9 cellular contexts compared by ENCODE assay signal in genomic region chr1:869499-870244, GRCh38. TPM values are rescaled to one million over a fixed set of nuclear protein-coding genes. Genes with fewer than 3 reads are reported as not detected.
DNase-seq lines count a peak whose midpoint lies in the region; ATAC-seq and TF ChIP-seq lines count a peak whose summit lies in the region.
"Had no signal": no experiment of that assay in that cellular context is flagged by ENCODE, and none has a peak within 500 bp of the region (broad histone marks: within the 10 kb centered on the region; RNA-seq: fewer than 3 reads in every experiment).

No MANE protein-coding gene starts in this region.

- no peak overlapping the region for H2BK5ac ChIP-seq in mesenchymal stem cell (ENCODE audit: low read depth, low read length, poor library complexity, severe bottlenecking)

- H3K23ac ChIP-seq in mesenchymal stem cell (ENCODE audit: low read length in 2 of 2) = no peak overlapping the region

- H3K4ac ChIP-seq in mesenchymal stem cell (ENCODE audit: low read depth in 1 of 2, low read length in 2 of 2) = no peak overlapping the region

- no peak overlapping the region for H2BK120ac ChIP-seq in mesenchymal stem cell (ENCODE audit: low read depth, low read length)

- H4K91ac ChIP-seq in mesenchymal stem cell (ENCODE audit: low read length) = no peak overlapping the region

- no peaks in the 10 kb centered on the region for H3K36me3 Mint-ChIP-seq in activated CD4-positive, alpha-beta memory T cell treated with anti-CD3 and anti-CD28 coated beads for 36 hours

- 8% methylated on average over 42 of the region's 55 CpGs for whole genome bisulfite sequencing in mesenchymal stem cell

- H3K4me2 ChIP-seq in mesenchymal stem cell (ENCODE audit: low read length, poor library complexity, severe bottlenecking) = peak overlapping the region; percentile 65

- POLR2A ChIA-PET in activated CD4-positive, alpha-beta memory T cell treated with anti-CD3 and anti-CD28 coated beads for 36 hours (lab: Charles Lee) = interaction anchor here (1.1 kb wide), 1 partner anchor 91 kb away, joined by 3 read pairs; no protein-coding TSS in a partner anchor

- peaks cover 18% of the 10 kb centered on the region for H3K27me3 Mint-ChIP-seq in activated CD4-positive, alpha-beta memory T cell treated with anti-CD3 and anti-CD28 coated beads for 36 hours

- no peak overlapping the region for H3K9ac ChIP-seq in mesenchymal stem cell (ENCODE audit: low read length)

- no peak overlapping the region for H3K14ac ChIP-seq in mesenchymal stem cell (ENCODE audit: low read length in 2 of 2)

- H2BK15ac ChIP-seq in mesenchymal stem cell (ENCODE audit: low read depth, poor library complexity, severe bottlenecking) = no peak overlapping the region

- H3K4me1 ChIP-seq in mesenchymal stem cell (ENCODE audit: control insufficient read depth, insufficient read depth, low read depth, low read length) = peaks cover 5% of the 10 kb centered on the region

- no peak overlapping the region for H3K4me3 ChIP-seq in mesenchymal stem cell (ENCODE audit: insufficient read depth in 1 of 2, low read depth in 1 of 2, low read length in 2 of 2)

- no peak overlapping the region for H3K27ac ChIP-seq in mesenchymal stem cell (ENCODE audit: low read length, poor library complexity, severe bottlenecking)
- H3K27ac ChIP-seq: skin epidermis had no signal

- no peak overlapping the region for H2AK5ac ChIP-seq in mesenchymal stem cell (ENCODE audit: low read length, severe bottlenecking)

- TF ChIP-seq CTCF in GM12874 (IDR thresholded peaks at IDR 0.05; ENCODE audit: insufficient read depth, low read depth, low read length) = peak; percentile 91

- H3K18ac ChIP-seq in mesenchymal stem cell (ENCODE audit: low read depth in 1 of 2, low read length in 2 of 2) = no peak overlapping the region

- H3K27me3 ChIP-seq in mesenchymal stem cell (ENCODE audit: control insufficient read depth in 1 of 2, insufficient read depth in 1 of 2, low read length in 2 of 2) = peaks cover 29 to 42% of the 10 kb centered on the region in 2 experiments

- DNase-seq in 8988T (peak; percentile 55), NCI-H526 (lab: John Stamatoyannopoulos, UW) (peak; percentile 57 to 93), dermis blood vessel endothelial cell (peak; percentile 64), mesenchymal stem cell (peak; percentile 41)
- DNase-seq in activated CD4-positive, alpha-beta memory T cell treated with anti-CD3 and anti-CD28 coated beads for 36 hours = peak; percentile 83
- peak; percentile 67 to 72 for DNase-seq in stimulated activated CD8-positive, alpha-beta memory T cell treated with anti-CD3 and anti-CD28 coated beads, Interleukin-15, amount 100 ng/mL, for 4 hours (ENCODE audit: low read depth in 2 of 2)

- no peak overlapping the region for H3K27ac Mint-ChIP-seq in activated CD4-positive, alpha-beta memory T cell treated with anti-CD3 and anti-CD28 coated beads for 36 hours

- CTCF ChIA-PET in activated CD4-positive, alpha-beta memory T cell treated with anti-CD3 and anti-CD28 coated beads for 36 hours (lab: Charles Lee) = interaction anchor here (0.6 to 1.1 kb wide), 11 partner anchors 10 to 132 kb away, joined by 3 to 9 read pairs (median 3); partner anchors contain the start of gene NOC2L

- no peaks in the 10 kb centered on the region for H3K79me1 ChIP-seq in mesenchymal stem cell (replicated peaks; ENCODE audit: low read length, poor library complexity, severe bottlenecking)

- H3K9me3 ChIP-seq in mesenchymal stem cell (ENCODE audit: control insufficient read depth, low read length) = no peaks in the 10 kb centered on the region

- H4K8ac ChIP-seq in mesenchymal stem cell (ENCODE audit: low read length) = no peak overlapping the region

- H3K4me3 Mint-ChIP-seq in activated CD4-positive, alpha-beta memory T cell treated with anti-CD3 and anti-CD28 coated beads for 36 hours = no peak overlapping the region

- no peaks in the 10 kb centered on the region for H3K36me3 ChIP-seq in mesenchymal stem cell (ENCODE audit: control insufficient read depth in 1 of 2, insufficient read depth in 2 of 2, low read depth in 1 of 2, low read length in 2 of 2)

- no peak overlapping the region for H2AFZ ChIP-seq in mesenchymal stem cell (ENCODE audit: low read depth, low read length)

- H3K9me3 Mint-ChIP-seq in activated CD4-positive, alpha-beta memory T cell treated with anti-CD3 and anti-CD28 coated beads for 36 hours = no peaks in the 10 kb centered on the region

- no peak for ATAC-seq in HG03196 (IDR thresholded peaks at IDR 0.05; ENCODE audit: unreplicated experiment)

- intact Hi-C loops in activated CD4-positive, alpha-beta memory T cell treated with anti-CD3 and anti-CD28 coated beads for 36 hours (cut with micrococcal nuclease) = no loop called here

- H2BK12ac ChIP-seq in mesenchymal stem cell (ENCODE audit: low read length in 2 of 2) = no peak overlapping the region

- no peaks in the 10 kb centered on the region for H3K4me1 Mint-ChIP-seq in activated CD4-positive, alpha-beta memory T cell treated with anti-CD3 and anti-CD28 coated beads for 36 hours (ENCODE audit: low read depth)

RNA-seq across cellular contexts. Expression of gene SAMD11, which starts 54.1 kb away (rescaled TPM):
- total RNA-seq in activated CD4-positive, alpha-beta memory T cell treated with anti-CD3 and anti-CD28 coated beads for 36 hours = not detected
- total RNA-seq in dermis blood vessel endothelial cell = 0.19 and 0.68 TPM in 2 replicates
- polyA plus RNA-seq in mesenchymal stem cell (2013, experiment 1 of 2) = 2.2 TPM
- 1.9 TPM for polyA plus RNA-seq in mesenchymal stem cell (2013, experiment 2 of 2)
